17 cellular contexts compared by ENCODE assay signal in the genomic region with DNA sequence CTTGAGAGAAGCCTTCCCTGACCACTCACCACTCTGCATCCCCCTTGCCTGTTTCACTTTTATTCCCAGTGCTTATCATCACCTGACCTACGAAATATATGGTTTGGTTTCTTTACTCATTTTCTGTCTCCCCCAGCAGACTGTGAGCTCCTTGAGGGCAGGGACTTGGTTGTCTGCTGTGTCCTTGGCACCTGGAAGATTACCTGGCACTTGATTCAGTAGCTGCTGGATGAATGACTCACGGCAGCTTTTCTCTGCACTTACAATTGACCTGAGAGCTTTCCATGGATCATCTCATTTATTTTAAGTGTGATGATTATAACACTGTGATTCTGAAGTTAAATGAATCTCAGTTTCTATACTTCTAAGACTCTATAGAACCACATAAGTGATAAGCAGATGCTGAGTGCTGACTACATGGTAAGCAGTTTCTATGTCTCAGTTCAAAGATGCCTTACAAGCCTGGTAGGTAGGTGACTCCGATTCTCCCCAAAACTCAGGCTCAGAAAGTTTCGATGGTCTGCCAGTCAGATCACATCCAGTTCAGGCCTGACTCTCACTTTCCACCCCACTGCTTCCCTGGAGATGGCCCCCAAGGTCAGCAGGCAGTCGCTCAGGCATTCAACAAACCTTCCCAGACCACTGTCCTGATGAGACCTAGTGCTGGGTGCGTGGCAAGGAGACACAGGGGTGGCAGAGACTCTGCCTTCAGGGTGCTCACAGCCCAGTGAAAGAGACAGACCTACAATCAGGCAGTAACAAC. TPM values are rescaled to one million over a fixed set of nuclear protein-coding genes. Genes with fewer than 3 reads are reported as not detected.
DNase-seq lines count a peak whose midpoint lies in the region; ATAC-seq and FAIRE-seq lines count a peak whose summit lies in the region.
"Had no signal": no experiment of that assay in that cellular context is flagged by ENCODE, and none has a peak within 500 bp of the region (broad histone marks: within the 10 kb centered on the region; RNA-seq: fewer than 3 reads in every experiment).

No MANE protein-coding gene starts in this region.

- ATAC-seq in naive thymus-derived CD8-positive, alpha-beta T cell, result no peak
- no peak for ATAC-seq in GM18861 (IDR thresholded peaks at IDR 0.05; ENCODE audit: unreplicated experiment)
- ATAC-seq: left lobe of liver had no signal

- POLR2A ChIA-PET in naive thymus-derived CD8-positive, alpha-beta T cell (lab: Charles Lee), result interaction anchor here (2.9 kb wide), 1 partner anchor 11 kb away, joined by 14 read pairs; the partner anchor contains the start of gene IL2RB

- H3K4me3 Mint-ChIP-seq in T-helper 1 cell treated with Interleukin-12 subunit alpha and Interleukin-12 subunit beta and Interleukin-4 antibody, amounts not matched to agents 30 μg/mL and 1 μg/mL, for 36 hours, result no peak overlapping the region
- no peak overlapping the region for H3K4me3 Mint-ChIP-seq in activated naive CD4-positive, alpha-beta T cell treated with anti-CD3 and anti-CD28 coated beads, Interleukin-2, amount 10 ng/mL, durations not matched to agents 7 days and 5 days
- H3K4me3 Mint-ChIP-seq in naive thymus-derived CD8-positive, alpha-beta T cell, result no peak overlapping the region

- no peaks in the 10 kb centered on the region for H3K9me3 Mint-ChIP-seq in T-helper 1 cell treated with Interleukin-12 subunit alpha and Interleukin-12 subunit beta and Interleukin-4 antibody, amounts not matched to agents 30 μg/mL and 1 μg/mL, for 36 hours
- no peaks in the 10 kb centered on the region for H3K9me3 Mint-ChIP-seq in activated naive CD4-positive, alpha-beta T cell treated with anti-CD3 and anti-CD28 coated beads, Interleukin-2, amount 10 ng/mL, durations not matched to agents 7 days and 5 days
- no peaks in the 10 kb centered on the region for H3K9me3 Mint-ChIP-seq in naive thymus-derived CD8-positive, alpha-beta T cell

- no peaks in the 10 kb centered on the region for H3K27me3 Mint-ChIP-seq in T-helper 1 cell treated with Interleukin-12 subunit alpha and Interleukin-12 subunit beta and Interleukin-4 antibody, amounts not matched to agents 30 μg/mL and 1 μg/mL, for 36 hours (ENCODE audit: low read depth)
- no peaks in the 10 kb centered on the region for H3K27me3 Mint-ChIP-seq in activated naive CD4-positive, alpha-beta T cell treated with anti-CD3 and anti-CD28 coated beads, Interleukin-2, amount 10 ng/mL, durations not matched to agents 7 days and 5 days
- no peaks in the 10 kb centered on the region for H3K27me3 Mint-ChIP-seq in naive thymus-derived CD8-positive, alpha-beta T cell

- DNase-seq in T-helper 1 cell (no peak), GM19239 (ENCODE audit: insufficient read length, low spot score) (no peak), NCI-H2081 treated with DMSO at 0.1 percent for 48 hours (lab: John Stamatoyannopoulos, UW) (no peak), SW 1271 (lab: John Stamatoyannopoulos, UW) (no peak)
- DNase-seq in activated naive CD4-positive, alpha-beta T cell treated with anti-CD3 and anti-CD28 coated beads, Interleukin-2, amount 10 ng/mL, durations not matched to agents 7 days and 5 days, result no peak
- DNase-seq in naive thymus-derived CD8-positive, alpha-beta T cell, result no peak
- DNase-seq: central memory CD4-positive, alpha-beta T cell; DMS79; foreskin fibroblast; NCI-H1092 treated with DMSO at 0.1 percent for 48 hours; posterior cingulate gyrus; RPMI8226 had no signal

- peaks cover 22% of the 10 kb centered on the region for H3K4me1 Mint-ChIP-seq in T-helper 1 cell treated with Interleukin-12 subunit alpha and Interleukin-12 subunit beta and Interleukin-4 antibody, amounts not matched to agents 30 μg/mL and 1 μg/mL, for 36 hours (ENCODE audit: low read depth)
- peaks cover 12% of the 10 kb centered on the region for H3K4me1 Mint-ChIP-seq in activated naive CD4-positive, alpha-beta T cell treated with anti-CD3 and anti-CD28 coated beads, Interleukin-2, amount 10 ng/mL, durations not matched to agents 7 days and 5 days
- H3K4me1 Mint-ChIP-seq in naive thymus-derived CD8-positive, alpha-beta T cell, result peaks cover 9 to 33% (median 14%) of the 10 kb centered on the region in 4 donors

- peak; percentile 85 for FAIRE-seq in GM19239 (lab: Jason Lieb, UNC)

- H3K27ac Mint-ChIP-seq in T-helper 1 cell treated with Interleukin-12 subunit alpha and Interleukin-12 subunit beta and Interleukin-4 antibody, amounts not matched to agents 30 μg/mL and 1 μg/mL, for 36 hours, result peak overlapping the region; percentile 77
- H3K27ac Mint-ChIP-seq in activated naive CD4-positive, alpha-beta T cell treated with anti-CD3 and anti-CD28 coated beads, Interleukin-2, amount 10 ng/mL, durations not matched to agents 7 days and 5 days, result peak overlapping the region; percentile 74
- H3K27ac Mint-ChIP-seq in naive thymus-derived CD8-positive, alpha-beta T cell, result peak overlapping the region; percentile 48 to 90 (median 80)

- H3K36me3 Mint-ChIP-seq in T-helper 1 cell treated with Interleukin-12 subunit alpha and Interleukin-12 subunit beta and Interleukin-4 antibody, amounts not matched to agents 30 μg/mL and 1 μg/mL, for 36 hours (ENCODE audit: low read depth), result peaks cover 55% of the 10 kb centered on the region
- peaks cover 65% of the 10 kb centered on the region for H3K36me3 Mint-ChIP-seq in activated naive CD4-positive, alpha-beta T cell treated with anti-CD3 and anti-CD28 coated beads, Interleukin-2, amount 10 ng/mL, durations not matched to agents 7 days and 5 days
- peaks cover 3 to 83% (median 13%) of the 10 kb centered on the region in 3 donors for H3K36me3 Mint-ChIP-seq in naive thymus-derived CD8-positive, alpha-beta T cell

- CTCF ChIA-PET in activated naive CD4-positive, alpha-beta T cell treated with anti-CD3 and anti-CD28 coated beads, Interleukin-2, amount 10 ng/mL, durations not matched to agents 7 days and 5 days (lab: Charles Lee), result interaction anchor here (1.1 kb wide), 1 partner anchor 10 kb away, joined by 3 read pairs; no protein-coding TSS in a partner anchor

RNA-seq across cellular contexts. Expression of gene IL2RB, which starts 11.6 kb away (rescaled TPM):
- total RNA-seq in naive thymus-derived CD8-positive, alpha-beta T cell, result 10 to 100 TPM; 31.1 to 34.2 TPM
- 100 to 1,000 TPM in 1 of 3 donors, 10 to 100 TPM in 2; 74.9 to 113 (median 81.1) TPM for polyA plus RNA-seq in naive thymus-derived CD8-positive, alpha-beta T cell

RNA-seq across cellular contexts. Expression of gene TMPRSS6, which starts 28.6 kb away (rescaled TPM):
- total RNA-seq in naive thymus-derived CD8-positive, alpha-beta T cell, result under 1 TPM; 0.27 to 0.36 TPM
- polyA plus RNA-seq in naive thymus-derived CD8-positive, alpha-beta T cell, result under 1 TPM; 0.05 to 0.09 (median 0.06) TPM
- total RNA-seq: thoracic aorta had no signal
- polyA plus RNA-seq: BJ had no signal

RNA-seq across cellular contexts. Expression of gene C1QTNF6, which starts 50.0 kb away (rescaled TPM):
- total RNA-seq in naive thymus-derived CD8-positive, alpha-beta T cell, result 10 to 100 TPM; 24.6 to 25.7 TPM
- 1 to 10 TPM in 2 of 3 donors, under 1 TPM in 1; 0.68 to 4.0 (median 1.7) TPM for polyA plus RNA-seq in naive thymus-derived CD8-positive, alpha-beta T cell
